10 cellular contexts compared by ENCODE assay signal in the genomic region with DNA sequence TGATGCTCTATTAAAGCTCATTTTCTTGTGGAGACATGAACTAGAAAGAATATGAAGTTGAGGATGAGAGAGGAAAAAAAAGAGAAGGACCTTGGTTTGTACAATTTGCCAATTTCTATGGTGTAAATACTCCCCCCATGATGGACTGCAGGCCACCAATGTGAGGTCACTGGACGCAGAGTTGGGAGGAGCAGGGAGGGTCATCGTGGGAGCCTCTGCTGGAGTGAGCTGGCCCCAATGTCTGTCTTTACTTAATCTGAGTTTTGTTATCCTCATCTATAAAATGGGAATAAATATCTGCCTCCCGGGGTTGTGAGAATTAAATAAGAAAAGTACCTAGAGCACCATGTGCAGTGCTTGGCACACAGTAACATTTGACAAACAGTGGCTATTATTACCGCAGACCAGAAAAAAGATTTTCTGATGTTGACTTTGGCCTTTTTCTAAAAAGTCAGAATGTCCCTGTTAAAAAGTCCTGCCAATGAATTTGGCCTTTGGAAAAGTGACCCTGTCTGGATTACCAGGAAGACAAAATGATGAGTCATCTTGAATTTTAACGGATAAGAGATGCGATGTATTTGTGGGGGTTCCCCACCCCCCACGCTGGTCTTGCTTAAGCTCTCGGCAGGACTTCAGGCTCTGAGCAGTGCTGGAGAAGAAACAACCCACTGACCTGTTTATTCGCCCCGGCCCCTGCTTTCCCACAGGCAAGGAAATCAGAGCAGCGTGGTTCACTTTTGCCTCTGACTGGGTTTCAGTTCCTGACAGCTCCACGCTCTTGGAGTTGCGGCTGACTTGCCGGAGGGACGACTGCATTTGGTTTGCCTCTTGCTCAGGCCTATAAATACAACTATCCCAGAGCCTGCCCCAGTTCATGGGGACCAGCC. TPM values are rescaled to one million over a fixed set of nuclear protein-coding genes. Genes with fewer than 3 reads are reported as not detected.
DNase-seq lines count a peak whose midpoint lies in the region; ATAC-seq and TF ChIP-seq lines count a peak whose summit lies in the region.
"Had no signal": no experiment of that assay in that cellular context is flagged by ENCODE, and none has a peak within 500 bp of the region (broad histone marks: within the 10 kb centered on the region; RNA-seq: fewer than 3 reads in every experiment).

No MANE protein-coding gene starts in this region.

- H3K14ac ChIP-seq in neuronal stem cell (ENCODE audit: low read length): no peak overlapping the region

- no peak overlapping the region for H3K23ac ChIP-seq in neuronal stem cell (ENCODE audit: low read depth, low read length, poor library complexity)

- H2BK12ac ChIP-seq in neuronal stem cell (ENCODE audit: low read length): no peak overlapping the region

- no peak overlapping the region for H3K4ac ChIP-seq in neuronal stem cell (ENCODE audit: low read length)

- H2BK5ac ChIP-seq in neuronal stem cell (ENCODE audit: low read length): no peak overlapping the region

- no peak overlapping the region for H2BK15ac ChIP-seq in neuronal stem cell (ENCODE audit: low read length)

- H3K27me3 ChIP-seq in AG04450 (ENCODE audit: control insufficient read depth, insufficient read depth, low read length) (no peaks in the 10 kb centered on the region), neuronal stem cell (ENCODE audit: control insufficient read depth in 3 of 3, insufficient read depth in 3 of 3, low read depth in 1 of 3, low read length in 3 of 3) (no peaks in the 10 kb centered on the region)

- H3K4me1 ChIP-seq in neuronal stem cell (ENCODE audit: control insufficient read depth in 2 of 2, insufficient read depth in 1 of 2, low read depth in 1 of 2, low read length in 2 of 2): peaks cover 26 to 30% of the 10 kb centered on the region in 2 donors

- H3K4me3 ChIP-seq in AG04450 (ENCODE audit: low read depth, low read length): no peak overlapping the region
- no peak overlapping the region for H3K4me3 ChIP-seq in fibroblast of the aortic adventitia (ENCODE audit: low read depth, low read length)
- H3K4me3 ChIP-seq in neuronal stem cell (ENCODE audit: low read length in 2 of 2): no peak overlapping the region

- H2AFZ ChIP-seq in neuronal stem cell (ENCODE audit: low read length): peak overlapping the region; percentile 62

- no peaks in the 10 kb centered on the region; the same call in 1 of the 2 replicates for H3K9me3 ChIP-seq in AG04450 (ENCODE audit: control insufficient read depth, insufficient read depth, low read length)
- H3K9me3 ChIP-seq in neuronal stem cell (replicated peaks in 1 of 2; ENCODE audit: control insufficient read depth in 2 of 2, insufficient read depth in 1 of 2, low read depth in 1 of 2, low read length in 2 of 2): peaks cover 0 to 4% of the 10 kb centered on the region in 2 donors

- H3K79me1 ChIP-seq in neuronal stem cell (ENCODE audit: low read depth, low read length): no peaks in the 10 kb centered on the region

- peaks cover 0 to 5% of the 10 kb centered on the region in 2 donors for H3K36me3 ChIP-seq in neuronal stem cell (replicated peaks in 1 of 2; ENCODE audit: control insufficient read depth in 2 of 2, insufficient read depth in 2 of 2, low read length in 2 of 2)

- H3K9ac ChIP-seq in neuronal stem cell (ENCODE audit: low read depth, low read length, poor library complexity): no peak overlapping the region

- no peak overlapping the region for H2AK5ac ChIP-seq in neuronal stem cell (ENCODE audit: low read depth, low read length)

- no peak overlapping the region for H2BK120ac ChIP-seq in neuronal stem cell (ENCODE audit: low read depth, low read length)

- no peak for ATAC-seq in GM21367 (IDR thresholded peaks at IDR 0.05; ENCODE audit: unreplicated experiment)

- H3K27ac ChIP-seq in AG04450 (ENCODE audit: low read depth, low read length) (peak overlapping the region; percentile 68), neuronal stem cell (replicated peaks; ENCODE audit: low read length) (no peak overlapping the region)

- WGBS in neuronal stem cell (ENCODE audit: extremely low coverage in 2 of 2, insufficient read length in 2 of 2, insufficient replicate concordance in 1 of 2), 2 donors: no CpG with 5 or more reads among the region's 15 CpGs

- H3K18ac ChIP-seq in neuronal stem cell (ENCODE audit: low read length): no peak overlapping the region

- CTCF ChIA-PET in AG04450 (lab: Charles Lee): interaction anchor here (1.7 kb wide), 1 partner anchor 638 kb away, joined by 5 read pairs; no protein-coding TSS in a partner anchor

- H4K91ac ChIP-seq in neuronal stem cell (ENCODE audit: low read depth, low read length, poor library complexity): no peak overlapping the region

- H3K4me2 ChIP-seq in neuronal stem cell (ENCODE audit: insufficient read depth, low read length, poor library complexity, severe bottlenecking): no peak overlapping the region

- POLR2A ChIA-PET in AG04450 (lab: Yijun Ruan, JAX): interaction anchor here (0.5 to 1.7 kb wide), 5 partner anchors 15 to 67 kb away, joined by 3 to 8 read pairs (median 4); partner anchors contain the start of gene FOSL2

- H4K8ac ChIP-seq in neuronal stem cell (ENCODE audit: low read depth, low read length): no peak overlapping the region

- DNase-seq in AG04450 (ENCODE audit: low read depth, low spot score) (peak; percentile 47), RPMI7951 (ENCODE audit: low read depth) (peak; percentile 96), fibroblast of the aortic adventitia (ENCODE audit: low read depth) (peak; percentile 92), neuronal stem cell (ENCODE audit: low spot score) (no peak), NAMALWA (ENCODE audit: low spot score) (no peak)
- DNase-seq in stimulated activated CD8-positive, alpha-beta memory T cell treated with anti-CD3 and anti-CD28 coated beads, Interleukin-4, amount 100 ng/mL, for 48 hours: no peak
- no peak for DNase-seq in activated naive CD4-positive, alpha-beta T cell treated with Interleukin-2 at 50 U/mL for 16 hours
- DNase-seq: activated CD4-positive, alpha-beta T cell treated with anti-CD3 and anti-CD28 coated beads for 48 hours; COR-L47 had no signal

- TF ChIP-seq CTCF in AG04450 (IDR thresholded peaks at IDR 0.05; ENCODE audit: low read depth, low read length): no peak
- TF ChIP-seq CTCF in fibroblast of the aortic adventitia (IDR thresholded peaks at IDR 0.05; ENCODE audit: insufficient read depth, low read length): no peak

RNA-seq across cellular contexts. Expression of gene FOSL2, which starts 50.3 kb away (rescaled TPM):
- polyA plus RNA-seq in AG04450 (2011; rRNA removed): 45.3 and 50.3 TPM in 2 replicates
- polyA minus RNA-seq in AG04450 (2011; rRNA and poly(A)+ RNA removed): 105 and 117 TPM in 2 replicates
- total RNA-seq in RPMI7951 (2014; rRNA removed; shearing (Covaris generic)): 44.5 and 44.8 TPM in 2 replicates
- total RNA-seq in fibroblast of the aortic adventitia (ENCODE audit: low replicate concordance): 26.3 and 44.4 TPM in 2 replicates
- 6.6 TPM for polyA plus RNA-seq in neuronal stem cell (2013, experiment 1 of 2)
- 6.6 TPM for polyA plus RNA-seq in neuronal stem cell (2013, experiment 2 of 2)

Comparison
In these comparisons a context has a peak if more than half of its experiments do, and no peak if none do; other contexts are left out.
1. DNase-seq: peak in AG04450 (single experiment), RPMI7951 (single experiment) and fibroblast of the aortic adventitia (single experiment); none in neuronal stem cell (single experiment), NAMALWA (single experiment), stimulated activated CD8-positive, alpha-beta memory T cell treated with anti-CD3 and anti-CD28 coated beads, Interleukin-4, amount 100 ng/mL, for 48 hours (single experiment) and activated naive CD4-positive, alpha-beta T cell treated with Interleukin-2 at 50 U/mL for 16 hours (single experiment).